In genomic region chr5:64814073-64814472, GRCh38 we compare ENCODE assay signal across 2 cellular contexts.
A peak's percentile ranks its signal among the peaks of the same experiment; 100 is the strongest.
TF ChIP-seq lines count a peak whose summit lies in the region.

No MANE protein-coding gene starts in this region.

TF ChIP-seq in GM12878, 131 proteins besides CTCF, POLR2A, EP300 and RAD21 (continued from another document):
- TF ChIP-seq, protein P1, sequence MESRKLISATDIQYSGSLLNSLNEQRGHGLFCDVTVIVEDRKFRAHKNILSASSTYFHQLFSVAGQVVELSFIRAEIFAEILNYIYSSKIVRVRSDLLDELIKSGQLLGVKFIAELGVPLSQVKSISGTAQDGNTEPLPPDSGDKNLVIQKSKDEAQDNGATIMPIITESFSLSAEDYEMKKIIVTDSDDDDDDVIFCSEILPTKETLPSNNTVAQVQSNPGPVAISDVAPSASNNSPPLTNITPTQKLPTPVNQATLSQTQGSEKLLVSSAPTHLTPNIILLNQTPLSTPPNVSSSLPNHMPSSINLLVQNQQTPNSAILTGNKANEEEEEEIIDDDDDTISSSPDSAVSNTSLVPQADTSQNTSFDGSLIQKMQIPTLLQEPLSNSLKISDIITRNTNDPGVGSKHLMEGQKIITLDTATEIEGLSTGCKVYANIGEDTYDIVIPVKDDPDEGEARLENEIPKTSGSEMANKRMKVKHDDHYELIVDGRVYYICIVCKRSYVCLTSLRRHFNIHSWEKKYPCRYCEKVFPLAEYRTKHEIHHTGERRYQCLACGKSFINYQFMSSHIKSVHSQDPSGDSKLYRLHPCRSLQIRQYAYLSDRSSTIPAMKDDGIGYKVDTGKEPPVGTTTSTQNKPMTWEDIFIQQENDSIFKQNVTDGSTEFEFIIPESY (IDR thresholded peaks at IDR 0.05), result no peak
- peak in 1 of 2 experiments; percentile 52; a peak in 1 of 4 replicates for TF ChIP-seq ETV6 (conservative IDR thresholded peaks at IDR 0.05 in 1 of 2, IDR thresholded peaks at IDR 0.05 in 1 of 2; ENCODE audit: borderline replicate concordance in 1 of 2, low read depth in 1 of 2)
- TF ChIP-seq, protein P2, sequence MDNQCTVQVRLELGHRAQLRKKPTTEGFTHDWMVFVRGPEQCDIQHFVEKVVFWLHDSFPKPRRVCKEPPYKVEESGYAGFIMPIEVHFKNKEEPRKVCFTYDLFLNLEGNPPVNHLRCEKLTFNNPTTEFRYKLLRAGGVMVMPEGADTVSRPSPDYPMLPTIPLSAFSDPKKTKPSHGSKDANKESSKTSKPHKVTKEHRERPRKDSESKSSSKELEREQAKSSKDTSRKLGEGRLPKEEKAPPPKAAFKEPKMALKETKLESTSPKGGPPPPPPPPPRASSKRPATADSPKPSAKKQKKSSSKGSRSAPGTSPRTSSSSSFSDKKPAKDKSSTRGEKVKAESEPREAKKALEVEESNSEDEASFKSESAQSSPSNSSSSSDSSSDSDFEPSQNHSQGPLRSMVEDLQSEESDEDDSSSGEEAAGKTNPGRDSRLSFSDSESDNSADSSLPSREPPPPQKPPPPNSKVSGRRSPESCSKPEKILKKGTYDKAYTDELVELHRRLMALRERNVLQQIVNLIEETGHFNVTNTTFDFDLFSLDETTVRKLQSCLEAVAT (IDR thresholded peaks at IDR 0.05), result no peak
- TF ChIP-seq JUND (IDR thresholded peaks at IDR 0.05; ENCODE audit: low read depth, low read length), result peak; percentile 55; the same call in 1 of the 2 replicates
- TF ChIP-seq USF2 (IDR thresholded peaks at IDR 0.05; ENCODE audit: borderline replicate concordance, low read depth, low read length), result no peak
- peak; percentile 82 for TF ChIP-seq FOXM1 (IDR thresholded peaks at IDR 0.05; ENCODE audit: low read depth, low read length)
- TF ChIP-seq IKZF2 (IDR thresholded peaks at IDR 0.05), result peak in 1 of 2 experiments; percentile 39; a peak in 1 of 4 replicates
- 0 out of 2 replicates have a peak, but pooled peaks have one; percentile 35 for TF ChIP-seq DPF2 (IDR thresholded peaks at IDR 0.05)
- TF ChIP-seq CBX5 (IDR thresholded peaks at IDR 0.05; ENCODE audit: low read depth), result 0 out of 2 replicates have a peak, but pooled peaks have one; percentile 58
- TF ChIP-seq GABPA (IDR thresholded peaks at IDR 0.05; ENCODE audit: low read depth), result peak; percentile 59; the same call in 1 of the 2 replicates
- TF ChIP-seq IRF4 (IDR thresholded peaks at IDR 0.05; ENCODE audit: low read depth, low read length), result peak; percentile 83; the same call in 1 of the 2 replicates
- TF ChIP-seq CREM (IDR thresholded peaks at IDR 0.05; ENCODE audit: low read depth), result peak; percentile 78
- TF ChIP-seq PAX8 (IDR thresholded peaks at IDR 0.05), result no peak
- TF ChIP-seq EED (IDR thresholded peaks at IDR 0.05; ENCODE audit: low read depth), result peak; percentile 81
- TF ChIP-seq NR2C2 (IDR thresholded peaks at IDR 0.05; ENCODE audit: borderline replicate concordance, control insufficient read depth, insufficient read length, low read depth), result no peak
- TF ChIP-seq RUNX3 (IDR thresholded peaks at IDR 0.05; ENCODE audit: low read length), result peak; percentile 87
- peak; percentile 67; the same call in 1 of the 2 replicates for TF ChIP-seq MEF2A (IDR thresholded peaks at IDR 0.05; ENCODE audit: insufficient read depth, low read depth, low read length)
- TF ChIP-seq NFIC (IDR thresholded peaks at IDR 0.05; ENCODE audit: low read depth, low read length), result peak; percentile 93
- TF ChIP-seq, protein P3, sequence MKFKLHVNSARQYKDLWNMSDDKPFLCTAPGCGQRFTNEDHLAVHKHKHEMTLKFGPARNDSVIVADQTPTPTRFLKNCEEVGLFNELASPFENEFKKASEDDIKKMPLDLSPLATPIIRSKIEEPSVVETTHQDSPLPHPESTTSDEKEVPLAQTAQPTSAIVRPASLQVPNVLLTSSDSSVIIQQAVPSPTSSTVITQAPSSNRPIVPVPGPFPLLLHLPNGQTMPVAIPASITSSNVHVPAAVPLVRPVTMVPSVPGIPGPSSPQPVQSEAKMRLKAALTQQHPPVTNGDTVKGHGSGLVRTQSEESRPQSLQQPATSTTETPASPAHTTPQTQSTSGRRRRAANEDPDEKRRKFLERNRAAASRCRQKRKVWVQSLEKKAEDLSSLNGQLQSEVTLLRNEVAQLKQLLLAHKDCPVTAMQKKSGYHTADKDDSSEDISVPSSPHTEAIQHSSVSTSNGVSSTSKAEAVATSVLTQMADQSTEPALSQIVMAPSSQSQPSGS (IDR thresholded peaks at IDR 0.05; ENCODE audit: low read length), result peak; percentile 83
- peak; percentile 97 for TF ChIP-seq JUNB (IDR thresholded peaks at IDR 0.05)
- TF ChIP-seq, protein P4, sequence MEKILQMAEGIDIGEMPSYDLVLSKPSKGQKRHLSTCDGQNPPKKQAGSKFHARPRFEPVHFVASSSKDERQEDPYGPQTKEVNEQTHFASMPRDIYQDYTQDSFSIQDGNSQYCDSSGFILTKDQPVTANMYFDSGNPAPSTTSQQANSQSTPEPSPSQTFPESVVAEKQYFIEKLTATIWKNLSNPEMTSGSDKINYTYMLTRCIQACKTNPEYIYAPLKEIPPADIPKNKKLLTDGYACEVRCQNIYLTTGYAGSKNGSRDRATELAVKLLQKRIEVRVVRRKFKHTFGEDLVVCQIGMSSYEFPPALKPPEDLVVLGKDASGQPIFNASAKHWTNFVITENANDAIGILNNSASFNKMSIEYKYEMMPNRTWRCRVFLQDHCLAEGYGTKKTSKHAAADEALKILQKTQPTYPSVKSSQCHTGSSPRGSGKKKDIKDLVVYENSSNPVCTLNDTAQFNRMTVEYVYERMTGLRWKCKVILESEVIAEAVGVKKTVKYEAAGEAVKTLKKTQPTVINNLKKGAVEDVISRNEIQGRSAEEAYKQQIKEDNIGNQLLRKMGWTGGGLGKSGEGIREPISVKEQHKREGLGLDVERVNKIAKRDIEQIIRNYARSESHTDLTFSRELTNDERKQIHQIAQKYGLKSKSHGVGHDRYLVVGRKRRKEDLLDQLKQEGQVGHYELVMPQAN (conservative IDR thresholded peaks at IDR 0.05), result no peak

TF ChIP-seq in WTC11, 78 proteins besides CTCF, POLR2A, EP300 and RAD21 (continued from another document):
- no peak for TF ChIP-seq USF2 (CRISPR knock-in tag; IDR thresholded peaks at IDR 0.05)
- no peak for TF ChIP-seq AFF4 (CRISPR knock-in tag; IDR thresholded peaks at IDR 0.05; ENCODE audit: borderline replicate concordance)
